Comparison of ENCODE assay signal across 26 cellular contexts in genomic region chr12:52054838-52055741, GRCh38. TPM values are rescaled to one million over a fixed set of nuclear protein-coding genes. Genes with fewer than 3 reads are reported as not detected.
DNase-seq lines count a peak whose midpoint lies in the region; ATAC-seq, FAIRE-seq and TF ChIP-seq lines count a peak whose summit lies in the region.
"Had no signal": no experiment of that assay in that cellular context is flagged by ENCODE, and none has a peak within 500 bp of the region (broad histone marks: within the 10 kb centered on the region; RNA-seq: fewer than 3 reads in every experiment).

No MANE protein-coding gene starts in this region.

- H3K4me3 ChIP-seq in A549: no peak overlapping the region
- peak overlapping the region; percentile 14 to 75 (median 70) for H3K4me3 ChIP-seq in esophagus muscularis mucosa
- H3K4me3 ChIP-seq: BLaER1, left lung, right lobe of liver had no signal

- H3K4me1 ChIP-seq in A549 (peaks cover 28% of the 10 kb centered on the region), esophagus muscularis mucosa (peaks cover 51 to 86% (median 75%) of the 10 kb centered on the region in 4 donors)

- no peak overlapping the region for H3K4me2 ChIP-seq in A549
- H3K4me2 ChIP-seq: BLaER1 had no signal

- no peak for TF ChIP-seq POLR2A in A549 (IDR thresholded peaks at IDR 0.05; ENCODE audit: low read length)
- no peak for TF ChIP-seq POLR2A in esophagus muscularis mucosa (IDR thresholded peaks at IDR 0.05; ENCODE audit: low read depth)

- TF ChIP-seq CTCF in A549 (IDR thresholded peaks at IDR 0.05) (no peak), esophagus muscularis mucosa (IDR thresholded peaks at IDR 0.05) (no peak)

- CTCF ChIA-PET in A549 (lab: Yijun Ruan, JAX): interaction anchor here (0.7 to 42.5 kb wide), 6 partner anchors 13 to 128 kb away, joined by 3 to 1730 read pairs (median 5); no protein-coding TSS in a partner anchor

- ATAC-seq in A549: no peak
- no peak for ATAC-seq in sciatic nerve
- ATAC-seq in HG02610 (IDR thresholded peaks at IDR 0.05; ENCODE audit: unreplicated experiment): no peak
- ATAC-seq: HCT116; left lung; stimulated activated naive CD8-positive, alpha-beta T cell treated with anti-CD3 and anti-CD28 coated beads, Interleukin-15, amount 100 ng/mL, for 72 hours had no signal

- no peak for TF ChIP-seq RAD21 in A549 (conservative IDR thresholded peaks at IDR 0.05 in 1 of 2, IDR thresholded peaks at IDR 0.05 in 1 of 2)

- DNase-seq in A549 (ENCODE audit: low read depth in 1 of 2, low spot score in 1 of 2) (peak in 1 of 2 experiments; percentile 65), Ammon's horn (ENCODE audit: low spot score) (peak; percentile 3), esophagus muscularis mucosa (ENCODE audit: extremely low spot score) (no peak), sciatic nerve (ENCODE audit: low spot score) (peak; percentile 73), NCI-H510A treated with DMSO at 0.1 percent for 48 hours (lab: John Stamatoyannopoulos, UW) (no peak), DMS53 treated with DMSO at 0.1 percent for 48 hours (lab: John Stamatoyannopoulos, UW; ENCODE audit: unreplicated experiment) (no peak)
- DNase-seq: activated CD8-positive, alpha-beta memory T cell treated with anti-CD3 and anti-CD28 coated beads for 24 hours; activated naive CD4-positive, alpha-beta T cell; colonic mucosa; KBM-7; left lung; NCI-H1092; NCI-H2081; NCI-H510A; SHP77; stimulated activated CD4-positive, alpha-beta T cell treated with anti-CD3 and anti-CD28 coated beads, Interleukin-1b, Interleukin-23, amount 100 ng/mL, for 48 hours; stimulated activated naive CD8-positive, alpha-beta T cell treated with anti-CD3 and anti-CD28 coated beads, Interleukin-15, amount 100 ng/mL, for 72 hours; T-helper 1 cell had no signal

- H3K9me3 ChIP-seq in A549: no peaks in the 10 kb centered on the region
- no peaks in the 10 kb centered on the region for H3K9me3 ChIP-seq in esophagus muscularis mucosa
- H3K9me3 ChIP-seq: BLaER1, colonic mucosa, left lung, right lobe of liver had no signal

- H3K27me3 ChIP-seq in esophagus muscularis mucosa: no peaks in the 10 kb centered on the region
- H3K27me3 ChIP-seq: BLaER1, colonic mucosa, right lobe of liver had no signal

- no peak for TF ChIP-seq EP300 in A549 (IDR thresholded peaks at IDR 0.05)
- TF ChIP-seq EP300 in esophagus muscularis mucosa (IDR thresholded peaks at IDR 0.05): no peak

- POLR2A ChIA-PET in A549 (lab: Yijun Ruan, JAX): interaction anchor here (1.2 kb wide), 1 partner anchor 14 kb away, joined by 3 read pairs; the partner anchor contains the start of gene ATG101

- intact Hi-C loops in esophagus muscularis mucosa (cut with DNase I) (no loop called here), sciatic nerve (cut with DNase I) (no loop called here)

- peaks cover 0 to 78% (median 53%) of the 10 kb centered on the region in 4 donors for H3K36me3 ChIP-seq in esophagus muscularis mucosa
- H3K36me3 ChIP-seq: colonic mucosa, right lobe of liver had no signal

- WGBS in A549 (ENCODE audit: missing lambda C conversion rate): 93% methylated on average over 21 of the region's 21 CpGs
- 88% methylated on average over 20 of the region's 21 CpGs for WGBS in esophagus muscularis mucosa

- H3K27ac ChIP-seq in A549: no peak overlapping the region
- peak overlapping the region; percentile 95 to 100 (median 98) for H3K27ac ChIP-seq in esophagus muscularis mucosa (replicated peaks in 1 of 4)
- H3K27ac ChIP-seq: BLaER1, colonic mucosa, left lung, right lobe of liver had no signal

- FAIRE-seq in A549 (lab: Jason Lieb, UNC): no peak
- FAIRE-seq: D721Med, endothelial cell of umbilical vein, G401.6 had no signal

TF ChIP-seq in A549, 52 proteins besides CTCF, POLR2A, EP300 and RAD21:
- no peak for TF ChIP-seq RNF2 (IDR thresholded peaks at IDR 0.05; ENCODE audit: borderline replicate concordance, low read depth)
- TF ChIP-seq HDAC2 (IDR thresholded peaks at IDR 0.05): no peak
- no peak for TF ChIP-seq ZC3H11A (IDR thresholded peaks at IDR 0.05)
- no peak for TF ChIP-seq NPAS2 (CRISPR knock-in tag; IDR thresholded peaks at IDR 0.05; ENCODE audit: borderline replicate concordance)
- TF ChIP-seq CEBPB (IDR thresholded peaks at IDR 0.05): no peak
- no peak for TF ChIP-seq E2F6 (IDR thresholded peaks at IDR 0.05; ENCODE audit: borderline replicate concordance, low read depth)
- TF ChIP-seq REST (IDR thresholded peaks at IDR 0.05): no peak; the same call in 1 of the 2 replicates
- TF ChIP-seq HEYL (CRISPR knock-in tag; IDR thresholded peaks at IDR 0.05): 0 out of 2 replicates have a peak, but pooled peaks have one; percentile 14
- peak; percentile 85 for TF ChIP-seq TFCP2L1 (CRISPR knock-in tag; IDR thresholded peaks at IDR 0.05)
- peak; percentile 80 for TF ChIP-seq RARB (CRISPR knock-in tag; IDR thresholded peaks at IDR 0.05)
- peak; percentile 96 for TF ChIP-seq HOXA7 (CRISPR knock-in tag; IDR thresholded peaks at IDR 0.05)
- TF ChIP-seq CBX8 (IDR thresholded peaks at IDR 0.05): no peak
- TF ChIP-seq ZNF302 (CRISPR knock-in tag; IDR thresholded peaks at IDR 0.05): no peak
- peak; percentile 16; the same call in 1 of the 2 replicates for TF ChIP-seq HOXB5 (CRISPR knock-in tag; IDR thresholded peaks at IDR 0.05)
- TF ChIP-seq FOSL2 (IDR thresholded peaks at IDR 0.05): no peak
- TF ChIP-seq FOSL2 (CRISPR knock-in tag; IDR thresholded peaks at IDR 0.05): peak; percentile 17; the same call in 1 of the 2 replicates
- no peak for TF ChIP-seq GATA3 (IDR thresholded peaks at IDR 0.05; ENCODE audit: borderline replicate concordance)
- 0 out of 2 replicates have a peak, but pooled peaks have one; percentile 47 for TF ChIP-seq EHF (CRISPR knock-in tag; IDR thresholded peaks at IDR 0.05)
- peak; percentile 92 for TF ChIP-seq FOSB (CRISPR knock-in tag; IDR thresholded peaks at IDR 0.05)

RNA-seq across cellular contexts. Expression of gene NR4A1, which starts 3.8 kb away (rescaled TPM):
- 81.3 and 89.6 TPM in 2 replicates for polyA plus RNA-seq in A549 (2011; rRNA removed)
- 151 and 315 TPM in 2 replicates for polyA plus RNA-seq in A549 (2012; cell fraction: cytosol; rRNA removed)
- polyA plus RNA-seq in A549 (2012; cell fraction: nucleus; rRNA removed): 768 and 886 TPM in 2 replicates
- polyA plus RNA-seq in A549 (2017; fragmentation: RNase III; extraction: RNeasy Plus Mini Kit Qiagen cat#74134 plus additional on column Dnase treatment): 24.7 to 39.6 TPM (median 28.7 TPM) in 3 replicates
- 132 and 174 TPM in 2 replicates for polyA minus RNA-seq in A549 (2011; rRNA and poly(A)+ RNA removed)
- 10 to 100 TPM; 26.2 to 88.1 (median 59.4) TPM for total RNA-seq in esophagus muscularis mucosa
- total RNA-seq in sciatic nerve: 688 TPM

RNA-seq across cellular contexts. Expression of gene ATG101, which starts 14.7 kb away (rescaled TPM):
- polyA plus RNA-seq in A549 (2011; rRNA removed): 124 and 141 TPM in 2 replicates
- 168 and 190 TPM in 2 replicates for polyA plus RNA-seq in A549 (2012; cell fraction: cytosol; rRNA removed)
- 140 and 145 TPM in 2 replicates for polyA plus RNA-seq in A549 (2012; cell fraction: nucleus; rRNA removed)
- 81.3 to 87.9 TPM (median 82.6 TPM) in 3 replicates for polyA plus RNA-seq in A549 (2017; fragmentation: RNase III; extraction: RNeasy Plus Mini Kit Qiagen cat#74134 plus additional on column Dnase treatment)
- polyA minus RNA-seq in A549 (2011; rRNA and poly(A)+ RNA removed): 109 and 119 TPM in 2 replicates
- 10 to 100 TPM; 30.3 to 71.4 (median 61.2) TPM for total RNA-seq in esophagus muscularis mucosa
- 28.2 TPM for total RNA-seq in sciatic nerve

RNA-seq across cellular contexts. Expression of gene SMIM41, which starts 24.4 kb away (rescaled TPM):
- polyA plus RNA-seq in A549 (2011; rRNA removed): not detected in 2 replicates
- polyA plus RNA-seq in A549 (2012; cell fraction: cytosol; rRNA removed): not detected in 2 replicates
- 0.06 and 0.10 TPM in 2 replicates for polyA plus RNA-seq in A549 (2012; cell fraction: nucleus; rRNA removed)
- polyA plus RNA-seq in A549 (2017; fragmentation: RNase III; extraction: RNeasy Plus Mini Kit Qiagen cat#74134 plus additional on column Dnase treatment): not detected in 3 replicates
- not detected in 2 replicates for polyA minus RNA-seq in A549 (2011; rRNA and poly(A)+ RNA removed)
- total RNA-seq in esophagus muscularis mucosa: 10 to 100 TPM in 1 of 4 donors, 1 to 10 TPM in 3; 2.1 to 26.6 (median 5.6) TPM
- 12.4 TPM for total RNA-seq in sciatic nerve
- total RNA-seq: endothelial cell of umbilical vein, occipital lobe, right lobe of liver had no signal
- polyA plus RNA-seq: endothelial cell of umbilical vein had no signal

RNA-seq across cellular contexts. Expression of gene TAMALIN, which starts 48.3 kb away (rescaled TPM):
- polyA plus RNA-seq in A549 (2011; rRNA removed) (0.22 and 0.35 TPM in 2 replicates), A549 (2017; fragmentation: RNase III; extraction: RNeasy Plus Mini Kit Qiagen cat#74134 plus additional on column Dnase treatment) (0.16 to 0.30 TPM (median 0.29 TPM) in 3 replicates)
- 0.44 and 0.53 TPM in 2 replicates for polyA plus RNA-seq in A549 (2012; cell fraction: cytosol; rRNA removed)
- polyA plus RNA-seq in A549 (2012; cell fraction: nucleus; rRNA removed): 1.4 and 3.1 TPM in 2 replicates
- polyA minus RNA-seq in A549 (2011; rRNA and poly(A)+ RNA removed): 0.44 and 0.62 TPM in 2 replicates
- total RNA-seq in esophagus muscularis mucosa (10 to 100 TPM; 13.3 to 26.9 (median 18.3) TPM), sciatic nerve (124 TPM)

Comparison
In these comparisons a context has a peak if more than half of its experiments do, and no peak if none do; other contexts are left out.
1. DNase-seq: peak in Ammon's horn (single experiment) and sciatic nerve (single experiment); none in esophagus muscularis mucosa (single experiment), NCI-H510A treated with DMSO at 0.1 percent for 48 hours (single experiment) and DMS53 treated with DMSO at 0.1 percent for 48 hours (single experiment).
2. H3K27ac ChIP-seq: peak in esophagus muscularis mucosa (4 of 4); none in A549 (0 of 2).